8 cellular contexts compared by ENCODE assay signal in genomic region chrX:34300871-34301270, GRCh38.
DNase-seq lines count a peak whose midpoint lies in the region; ATAC-seq, FAIRE-seq and TF ChIP-seq lines count a peak whose summit lies in the region.

No MANE protein-coding gene starts in this region.

- H3K27me3 ChIP-seq in neural progenitor cell (no peaks in the 10 kb centered on the region), sigmoid colon (no peaks in the 10 kb centered on the region)

- 0 to 9% methylated on average over 1 of the region's 1 CpG for WGBS in sigmoid colon, 2 donors

- H3K9me3 ChIP-seq in neural progenitor cell (ENCODE audit: low read depth), result no peaks in the 10 kb centered on the region
- H3K9me3 ChIP-seq in sigmoid colon, result no peaks in the 10 kb centered on the region

- no peak for TF ChIP-seq POLR2A in sigmoid colon (IDR thresholded peaks at IDR 0.05)

- no peak overlapping the region for H3K27ac ChIP-seq in neural progenitor cell
- H3K27ac ChIP-seq in sigmoid colon, result no peak overlapping the region

- H3K4me3 Mint-ChIP-seq in neural progenitor cell, result no peak overlapping the region
- H3K4me3 Mint-ChIP-seq in activated T-helper 1 cell treated with anti-CD3 and anti-CD28 coated beads, Interleukin-12 subunit alpha, Interleukin-12 subunit beta, Interleukin-2, Interleukin-4 antibody, amounts not matched to agents 30 ng/mL and 10 ng/mL and 1 ng/mL, durations not matched to agents 14 hours and 24 hours and 36 hours, result no peak overlapping the region

- H3K4me2 ChIP-seq in neural progenitor cell, result no peak overlapping the region

- TF ChIP-seq CTCF in neural progenitor cell (IDR thresholded peaks at IDR 0.05) (peak; percentile 93), sigmoid colon (IDR thresholded peaks at IDR 0.05) (peak in 2 of 4 experiments; percentile 5 to 47)

- no peaks in the 10 kb centered on the region for H3K4me1 ChIP-seq in neural progenitor cell
- no peaks in the 10 kb centered on the region for H3K4me1 ChIP-seq in sigmoid colon

- no peak overlapping the region for H3K4me3 ChIP-seq in neural progenitor cell
- no peak overlapping the region for H3K4me3 ChIP-seq in sigmoid colon

- ATAC-seq in GM19351 (IDR thresholded peaks at IDR 0.05; ENCODE audit: unreplicated experiment) (peak; percentile 81), GM21381 (IDR thresholded peaks at IDR 0.05; ENCODE audit: unreplicated experiment) (no peak)

- DNase-seq in DMS 273 (lab: John Stamatoyannopoulos, UW; ENCODE audit: unreplicated experiment), result peak; percentile 77
- peak; percentile 30 for DNase-seq in NCI-H82 treated with DMSO at 0.1 percent for 48 hours (lab: John Stamatoyannopoulos, UW; ENCODE audit: unreplicated experiment)
- peak; percentile 74 for DNase-seq in neural progenitor cell (ENCODE audit: low spot score)
- no peak for DNase-seq in activated T-helper 1 cell treated with anti-CD3 and anti-CD28 coated beads, Interleukin-12 subunit alpha, Interleukin-12 subunit beta, Interleukin-2, Interleukin-4 antibody, amounts not matched to agents 30 ng/mL and 10 ng/mL and 1 ng/mL, durations not matched to agents 14 hours and 24 hours and 36 hours (ENCODE audit: low spot score)
- DNase-seq in sigmoid colon, result no peak

- H3K9me3 Mint-ChIP-seq in neural progenitor cell, result peaks cover 2% of the 10 kb centered on the region
- no peaks in the 10 kb centered on the region for H3K9me3 Mint-ChIP-seq in activated T-helper 1 cell treated with anti-CD3 and anti-CD28 coated beads, Interleukin-12 subunit alpha, Interleukin-12 subunit beta, Interleukin-2, Interleukin-4 antibody, amounts not matched to agents 30 ng/mL and 10 ng/mL and 1 ng/mL, durations not matched to agents 14 hours and 24 hours and 36 hours

- no peaks in the 10 kb centered on the region for H3K36me3 Mint-ChIP-seq in neural progenitor cell
- no peaks in the 10 kb centered on the region for H3K36me3 Mint-ChIP-seq in activated T-helper 1 cell treated with anti-CD3 and anti-CD28 coated beads, Interleukin-12 subunit alpha, Interleukin-12 subunit beta, Interleukin-2, Interleukin-4 antibody, amounts not matched to agents 30 ng/mL and 10 ng/mL and 1 ng/mL, durations not matched to agents 14 hours and 24 hours and 36 hours (ENCODE audit: low read depth)

- H3K27me3 Mint-ChIP-seq in neural progenitor cell (ENCODE audit: insufficient read depth, low read depth), result peaks cover 2% of the 10 kb centered on the region
- H3K27me3 Mint-ChIP-seq in activated T-helper 1 cell treated with anti-CD3 and anti-CD28 coated beads, Interleukin-12 subunit alpha, Interleukin-12 subunit beta, Interleukin-2, Interleukin-4 antibody, amounts not matched to agents 30 ng/mL and 10 ng/mL and 1 ng/mL, durations not matched to agents 14 hours and 24 hours and 36 hours (ENCODE audit: insufficient read depth), result no peaks in the 10 kb centered on the region

- intact Hi-C loops in activated T-helper 1 cell treated with anti-CD3 and anti-CD28 coated beads, Interleukin-12 subunit alpha, Interleukin-12 subunit beta, Interleukin-2, Interleukin-4 antibody, amounts not matched to agents 30 ng/mL and 10 ng/mL and 1 ng/mL, durations not matched to agents 14 hours and 24 hours and 36 hours (cut with micrococcal nuclease), result no loop called here
- intact Hi-C loops in sigmoid colon (cut with DNase I), result loop anchor here (2.0 kb wide), 1 partner anchor 866 kb away; no protein-coding TSS in a partner anchor

- H3K9ac ChIP-seq in neural progenitor cell, result no peak overlapping the region

- H3K4me1 Mint-ChIP-seq in neural progenitor cell, result no peaks in the 10 kb centered on the region
- H3K4me1 Mint-ChIP-seq in activated T-helper 1 cell treated with anti-CD3 and anti-CD28 coated beads, Interleukin-12 subunit alpha, Interleukin-12 subunit beta, Interleukin-2, Interleukin-4 antibody, amounts not matched to agents 30 ng/mL and 10 ng/mL and 1 ng/mL, durations not matched to agents 14 hours and 24 hours and 36 hours (ENCODE audit: low read depth), result no peaks in the 10 kb centered on the region

- H3F3A ChIP-seq in neural progenitor cell (ENCODE audit: low read depth), result no peaks in the 10 kb centered on the region

- no peaks in the 10 kb centered on the region for H4K20me1 ChIP-seq in neural progenitor cell (ENCODE audit: low read depth)

- FAIRE-seq in endometrium (lab: Jason Lieb, UNC), result peak; percentile 84

- no peak overlapping the region for H2AFZ ChIP-seq in neural progenitor cell (replicated peaks)

- H3K36me3 ChIP-seq in neural progenitor cell, result no peaks in the 10 kb centered on the region
- H3K36me3 ChIP-seq in sigmoid colon, result no peaks in the 10 kb centered on the region

- no peaks in the 10 kb centered on the region for H3K79me2 ChIP-seq in neural progenitor cell (ENCODE audit: low read depth)

- no peak for TF ChIP-seq EP300 in sigmoid colon (IDR thresholded peaks at IDR 0.05)

- H3K27ac Mint-ChIP-seq in neural progenitor cell, result no peak overlapping the region
- H3K27ac Mint-ChIP-seq in activated T-helper 1 cell treated with anti-CD3 and anti-CD28 coated beads, Interleukin-12 subunit alpha, Interleukin-12 subunit beta, Interleukin-2, Interleukin-4 antibody, amounts not matched to agents 30 ng/mL and 10 ng/mL and 1 ng/mL, durations not matched to agents 14 hours and 24 hours and 36 hours, result no peak overlapping the region

Comparison
In these comparisons a context has a peak if more than half of its experiments do, and no peak if none do; other contexts are left out.
1. DNase-seq: peak in DMS 273 (single experiment), NCI-H82 treated with DMSO at 0.1 percent for 48 hours (single experiment) and neural progenitor cell (single experiment); none in activated T-helper 1 cell treated with anti-CD3 and anti-CD28 coated beads, Interleukin-12 subunit alpha, Interleukin-12 subunit beta, Interleukin-2, Interleukin-4 antibody, amounts not matched to agents 30 ng/mL and 10 ng/mL and 1 ng/mL, durations not matched to agents 14 hours and 24 hours and 36 hours (single experiment) and sigmoid colon (single experiment).